ENCODE assay signal across 13 cellular contexts in genomic region chr19:6236310-6237291, GRCh38. TPM values are rescaled to one million over a fixed set of nuclear protein-coding genes. Genes with fewer than 3 reads are reported as not detected.
DNase-seq lines count a peak whose midpoint lies in the region; ATAC-seq and TF ChIP-seq lines count a peak whose summit lies in the region.
"Had no signal": no experiment of that assay in that cellular context is flagged by ENCODE, and none has a peak within 500 bp of the region (broad histone marks: within the 10 kb centered on the region; RNA-seq: fewer than 3 reads in every experiment).

No MANE protein-coding gene starts in this region.

- in situ Hi-C loops in T47D (cut with HindIII; ENCODE audit: low pct_unique_long_range_greater_than_20kb, low sequenced_read_pairs), result no loop called here
- in situ Hi-C loops in ACHN (cut with HindIII; ENCODE audit: low pct_ligation_motif_present, low pct_unique_long_range_greater_than_20kb, low sequenced_read_pairs), result no loop called here

- peak; percentile 83 for DNase-seq in HT-29 (ENCODE audit: low spot score)
- DNase-seq in T47D (ENCODE audit: low read depth in 1 of 2, low spot score in 1 of 2), result peak; percentile 92 to 96
- DNase-seq in left lobe of liver (ENCODE audit: low spot score), result peak; percentile 74
- no peak for DNase-seq in type B pancreatic cell (ENCODE audit: extremely low spot score, unreplicated experiment)
- DNase-seq in activated CD8-positive, alpha-beta T cell treated with anti-CD3 and anti-CD28 coated beads for 36 hours, result no peak
- no peak for DNase-seq in ACHN
- DNase-seq in middle frontal gyrus (ENCODE audit: extremely low spot score, low spot score), result no peak
- DNase-seq: activated CD4-positive, alpha-beta memory T cell treated with anti-CD3 and anti-CD28 coated beads, Interleukin-2, amount 10 ng/mL, durations not matched to agents 7 days and 5 days; activated naive CD4-positive, alpha-beta T cell treated with Interleukin-2 at 50 U/mL for 16 hours; COR-L47; NCI-H187; stimulated activated CD4-positive, alpha-beta T cell treated with anti-CD3 and anti-CD28 coated beads, Interleukin-2, amount 100 ng/mL, for 48 hours; stimulated activated naive CD4-positive, alpha-beta T cell treated with Interleukin-2 at 50 U/mL for 16 hours had no signal

- CTCF ChIA-PET in activated CD8-positive, alpha-beta T cell treated with anti-CD3 and anti-CD28 coated beads for 36 hours (lab: Charles Lee), result interaction anchor here (2.4 kb wide), 1 partner anchor 18 kb away, joined by 9 read pairs; no protein-coding TSS in a partner anchor

- H3K4me1 Mint-ChIP-seq in type B pancreatic cell (ENCODE audit: unreplicated experiment), result peaks cover 47% of the 10 kb centered on the region
- peaks cover 42% of the 10 kb centered on the region for H3K4me1 Mint-ChIP-seq in activated CD8-positive, alpha-beta T cell treated with anti-CD3 and anti-CD28 coated beads for 36 hours (ENCODE audit: low read depth)

- peaks cover 14% of the 10 kb centered on the region for H3K36me3 Mint-ChIP-seq in type B pancreatic cell
- H3K36me3 Mint-ChIP-seq in activated CD8-positive, alpha-beta T cell treated with anti-CD3 and anti-CD28 coated beads for 36 hours (ENCODE audit: low read depth), result peaks cover 2% of the 10 kb centered on the region

- ATAC-seq in left lobe of liver, result peak; percentile 7
- ATAC-seq in activated CD8-positive, alpha-beta T cell treated with anti-CD3 and anti-CD28 coated beads for 36 hours, result no peak

- no peaks in the 10 kb centered on the region for H3K27me3 Mint-ChIP-seq in type B pancreatic cell
- no peaks in the 10 kb centered on the region for H3K27me3 Mint-ChIP-seq in activated CD8-positive, alpha-beta T cell treated with anti-CD3 and anti-CD28 coated beads for 36 hours
- H3K27me3 Mint-ChIP-seq: activated CD4-positive, alpha-beta memory T cell treated with anti-CD3 and anti-CD28 coated beads, Interleukin-2, amount 10 ng/mL, durations not matched to agents 7 days and 5 days had no signal

- no peak for TF ChIP-seq CTCF in type B pancreatic cell (conservative IDR thresholded peaks at IDR 0.05)
- no peak for TF ChIP-seq CTCF in activated CD8-positive, alpha-beta T cell treated with anti-CD3 and anti-CD28 coated beads for 36 hours (IDR thresholded peaks at IDR 0.05)

- no peak overlapping the region for H3K4me3 Mint-ChIP-seq in type B pancreatic cell
- no peak overlapping the region for H3K4me3 Mint-ChIP-seq in activated CD8-positive, alpha-beta T cell treated with anti-CD3 and anti-CD28 coated beads for 36 hours
- H3K4me3 Mint-ChIP-seq: activated CD4-positive, alpha-beta memory T cell treated with anti-CD3 and anti-CD28 coated beads, Interleukin-2, amount 10 ng/mL, durations not matched to agents 7 days and 5 days had no signal

- POLR2A ChIA-PET in activated CD8-positive, alpha-beta T cell treated with anti-CD3 and anti-CD28 coated beads for 36 hours (lab: Charles Lee), result no interaction called here

- H3K27ac Mint-ChIP-seq in type B pancreatic cell, result peak overlapping the region; percentile 73
- no peak overlapping the region for H3K27ac Mint-ChIP-seq in activated CD8-positive, alpha-beta T cell treated with anti-CD3 and anti-CD28 coated beads for 36 hours
- H3K27ac Mint-ChIP-seq: activated CD4-positive, alpha-beta memory T cell treated with anti-CD3 and anti-CD28 coated beads, Interleukin-2, amount 10 ng/mL, durations not matched to agents 7 days and 5 days had no signal

- no peaks in the 10 kb centered on the region for H3K9me3 Mint-ChIP-seq in type B pancreatic cell
- no peaks in the 10 kb centered on the region for H3K9me3 Mint-ChIP-seq in activated CD8-positive, alpha-beta T cell treated with anti-CD3 and anti-CD28 coated beads for 36 hours
- H3K9me3 Mint-ChIP-seq: activated CD4-positive, alpha-beta memory T cell treated with anti-CD3 and anti-CD28 coated beads, Interleukin-2, amount 10 ng/mL, durations not matched to agents 7 days and 5 days had no signal

- intact Hi-C loops in activated CD8-positive, alpha-beta T cell treated with anti-CD3 and anti-CD28 coated beads for 36 hours (cut with micrococcal nuclease), result no loop called here

RNA-seq across cellular contexts. Expression of gene MLLT1, which starts 43.2 kb away (rescaled TPM):
- 22.5 and 27.4 TPM in 2 replicates for total RNA-seq in HT-29 (2014; rRNA removed; shearing (Covaris generic))
- total RNA-seq in left lobe of liver (21.8 TPM), type B pancreatic cell (ENCODE audit: low replicate concordance) (51.3 and 106 TPM in 2 replicates)
- 10 to 100 TPM; 41.4 to 44.6 TPM for total RNA-seq in activated CD8-positive, alpha-beta T cell treated with anti-CD3 and anti-CD28 coated beads for 36 hours

Comparison
In these comparisons a context has a peak if more than half of its experiments do, and no peak if none do; other contexts are left out.
1. DNase-seq: peak in HT-29 (single experiment), T47D (2 of 2) and left lobe of liver (single experiment); none in type B pancreatic cell (single experiment), activated CD8-positive, alpha-beta T cell treated with anti-CD3 and anti-CD28 coated beads for 36 hours (single experiment), ACHN (single experiment) and middle frontal gyrus (single experiment).